ENCODE assay signal across 10 cellular contexts in genomic region chr10:17086865-17087264, GRCh38.
"Had no signal": no experiment of that assay in that cellular context is flagged by ENCODE, and none has a peak within 500 bp of the region (broad histone marks: within the 10 kb centered on the region; RNA-seq: fewer than 3 reads in every experiment).

No MANE protein-coding gene starts in this region.

- DNase-seq: GM23248, GOT3, H7, H9, HCEC 1CT, HFFc6 had no signal

- H3K9ac ChIP-seq: GM23248 had no signal

- H3K9me3 Mint-ChIP-seq: GM23338, H9, HFFc6 had no signal

- H3K4me3 Mint-ChIP-seq: GM23338, H9, HFFc6 had no signal

- H3K27ac ChIP-seq: GM23248 had no signal

- H3K36me3 ChIP-seq: HAP-1 had no signal

- H3K4me2 ChIP-seq: GM23338 had no signal

- H3K27ac Mint-ChIP-seq: GM23338, H9, HFFc6 had no signal

- FAIRE-seq: H1 had no signal

- ATAC-seq: GM23338, HCT116 had no signal

- H3K4me1 Mint-ChIP-seq: GM23338, H9 had no signal

- H3K4me3 ChIP-seq: GM23248, GM23338, HAP-1 had no signal

- H3K9me3 ChIP-seq: HAP-1 had no signal
